Comparison of ENCODE assay signal across 9 cellular contexts in genomic region chr5:136036991-136037705, GRCh38. TPM values are rescaled to one million over a fixed set of nuclear protein-coding genes. Genes with fewer than 3 reads are reported as not detected.
A peak's percentile ranks its signal among the peaks of the same experiment; 100 is the strongest.
DNase-seq lines count a peak whose midpoint lies in the region; ATAC-seq and TF ChIP-seq lines count a peak whose summit lies in the region.
"Had no signal": no experiment of that assay in that cellular context is flagged by ENCODE, and none has a peak within 500 bp of the region (broad histone marks: within the 10 kb centered on the region; RNA-seq: fewer than 3 reads in every experiment).

No MANE protein-coding gene starts in this region.

- peaks cover 2% of the 10 kb centered on the region for H3K27me3 Mint-ChIP-seq in activated CD4-positive, alpha-beta T cell treated with anti-CD3 and anti-CD28 coated beads, Interleukin-2, amount 10 ng/mL, durations not matched to agents 24 days and 14 days
- peaks cover 5% of the 10 kb centered on the region for H3K27me3 Mint-ChIP-seq in activated T-cell treated with anti-CD3 and anti-CD28 coated beads, Interleukin-2, amount 50 U/mL, for 72 hours (ENCODE audit: low read depth)

- H3K4me3 ChIP-seq in tibial artery (no peak overlapping the region), BE2C (ENCODE audit: low read depth, low read length) (no peak overlapping the region)
- H3K4me3 ChIP-seq: cardiac muscle cell had no signal

- H3K36me3 Mint-ChIP-seq in activated CD4-positive, alpha-beta T cell treated with anti-CD3 and anti-CD28 coated beads, Interleukin-2, amount 10 ng/mL, durations not matched to agents 24 days and 14 days (ENCODE audit: low read depth) = no peaks in the 10 kb centered on the region
- peaks cover 3% of the 10 kb centered on the region in 2 donors for H3K36me3 Mint-ChIP-seq in activated T-cell treated with anti-CD3 and anti-CD28 coated beads, Interleukin-2, amount 50 U/mL, for 72 hours (ENCODE audit: insufficient read depth in 2 of 2)

- TF ChIP-seq CTCF in tibial artery (IDR thresholded peaks at IDR 0.05) (no peak), BE2C (IDR thresholded peaks at IDR 0.05; ENCODE audit: low read depth, low read length) (no peak)

- peaks cover 15% of the 10 kb centered on the region for H3K4me1 Mint-ChIP-seq in activated CD4-positive, alpha-beta T cell treated with anti-CD3 and anti-CD28 coated beads, Interleukin-2, amount 10 ng/mL, durations not matched to agents 24 days and 14 days
- peaks cover 30% of the 10 kb centered on the region for H3K4me1 Mint-ChIP-seq in activated T-cell treated with anti-CD3 and anti-CD28 coated beads, Interleukin-2, amount 50 U/mL, for 72 hours (ENCODE audit: low read depth)

- H3K9me3 ChIP-seq in tibial artery (no peaks in the 10 kb centered on the region), BE2C (no peaks in the 10 kb centered on the region)

- H3K27me3 ChIP-seq in tibial artery (no peaks in the 10 kb centered on the region), BE2C (no peaks in the 10 kb centered on the region)
- H3K27me3 ChIP-seq: cardiac muscle cell had no signal

- H3K36me3 ChIP-seq in tibial artery (no peaks in the 10 kb centered on the region), BE2C (no peaks in the 10 kb centered on the region)
- H3K36me3 ChIP-seq: cardiac muscle cell had no signal

- peak overlapping the region; percentile 56 to 74 for H3K27ac ChIP-seq in tibial artery
- H3K27ac ChIP-seq: cardiac muscle cell had no signal

- peak; percentile 67 for DNase-seq in activated CD4-positive, alpha-beta T cell treated with anti-CD3 and anti-CD28 coated beads, Interleukin-2, amount 10 ng/mL, durations not matched to agents 24 days and 14 days
- DNase-seq in activated CD4-positive, alpha-beta T cell treated with anti-CD3 and anti-CD28 coated beads for 4 hours = no peak
- peak; percentile 87 for DNase-seq in NCI-H2196 treated with DMSO at 0.1 percent for 48 hours (lab: John Stamatoyannopoulos, UW; ENCODE audit: unreplicated experiment)
- DNase-seq in activated T-cell treated with anti-CD3 and anti-CD28 coated beads, Interleukin-2, amount 50 U/mL, for 72 hours = peak; percentile 60 to 70
- peak; percentile 92 for DNase-seq in kidney tubule cell (ENCODE audit: low spot score)
- peak; percentile 44 to 88 for DNase-seq in tibial artery
- DNase-seq in BE2C = no peak

- H3K9me3 Mint-ChIP-seq in activated CD4-positive, alpha-beta T cell treated with anti-CD3 and anti-CD28 coated beads, Interleukin-2, amount 10 ng/mL, durations not matched to agents 24 days and 14 days = no peaks in the 10 kb centered on the region
- no peaks in the 10 kb centered on the region for H3K9me3 Mint-ChIP-seq in activated T-cell treated with anti-CD3 and anti-CD28 coated beads, Interleukin-2, amount 50 U/mL, for 72 hours

- peak; percentile 51 for ATAC-seq in HG02885 (IDR thresholded peaks at IDR 0.05; ENCODE audit: poor library complexity, unreplicated experiment)
- peak; percentile 97 to 99 for ATAC-seq in activated T-cell treated with anti-CD3 and anti-CD28 coated beads, Interleukin-2, amount 50 U/mL, for 72 hours (replicated peaks in 1 of 2)

- intact Hi-C loops in activated CD4-positive, alpha-beta T cell treated with anti-CD3 and anti-CD28 coated beads, Interleukin-2, amount 10 ng/mL, durations not matched to agents 24 days and 14 days (cut with micrococcal nuclease) = no loop called here
- intact Hi-C loops in tibial artery (cut with DNase I; ENCODE audit: low total_unique reads) = no loop called here

- H3K27ac Mint-ChIP-seq in activated CD4-positive, alpha-beta T cell treated with anti-CD3 and anti-CD28 coated beads, Interleukin-2, amount 10 ng/mL, durations not matched to agents 24 days and 14 days = peak overlapping the region; percentile 50
- peak overlapping the region; percentile 13 for H3K27ac Mint-ChIP-seq in activated T-cell treated with anti-CD3 and anti-CD28 coated beads, Interleukin-2, amount 50 U/mL, for 72 hours

- no peak overlapping the region for H3K4me3 Mint-ChIP-seq in activated CD4-positive, alpha-beta T cell treated with anti-CD3 and anti-CD28 coated beads, Interleukin-2, amount 10 ng/mL, durations not matched to agents 24 days and 14 days
- peak overlapping the region; percentile 46 to 64 for H3K4me3 Mint-ChIP-seq in activated T-cell treated with anti-CD3 and anti-CD28 coated beads, Interleukin-2, amount 50 U/mL, for 72 hours

- H3K4me1 ChIP-seq in tibial artery = peaks cover 0 to 80% (median 42%) of the 10 kb centered on the region in 4 donors
- H3K4me1 ChIP-seq in BE2C = no peaks in the 10 kb centered on the region

RNA-seq across cellular contexts. Expression of gene TGFBI, which starts 8.4 kb away (rescaled TPM):
- not detected in 2 replicates for total RNA-seq in activated CD4-positive, alpha-beta T cell treated with anti-CD3 and anti-CD28 coated beads, Interleukin-2, amount 10 ng/mL, durations not matched to agents 24 days and 14 days
- total RNA-seq in activated T-cell treated with anti-CD3 and anti-CD28 coated beads, Interleukin-2, amount 50 U/mL, for 72 hours = not detected
- polyA plus RNA-seq in BE2C (2012; ENCODE audit: insufficient read depth, insufficient read length, low read depth) = 2.5 TPM

Comparison
In these comparisons a context has a peak if more than half of its experiments do, and no peak if none do; other contexts are left out.
1. DNase-seq: peak in activated CD4-positive, alpha-beta T cell treated with anti-CD3 and anti-CD28 coated beads, Interleukin-2, amount 10 ng/mL, durations not matched to agents 24 days and 14 days (single experiment), NCI-H2196 treated with DMSO at 0.1 percent for 48 hours (single experiment), activated T-cell treated with anti-CD3 and anti-CD28 coated beads, Interleukin-2, amount 50 U/mL, for 72 hours (2 of 2), kidney tubule cell (single experiment) and tibial artery (2 of 2); none in activated CD4-positive, alpha-beta T cell treated with anti-CD3 and anti-CD28 coated beads for 4 hours (0 of 2) and BE2C (single experiment).